Comparison of ENCODE assay signal across 26 cellular contexts in genomic region chr9:107827884-107828283, GRCh38.
"Had no signal": no experiment of that assay in that cellular context is flagged by ENCODE, and none has a peak within 500 bp of the region (broad histone marks: within the 10 kb centered on the region; RNA-seq: fewer than 3 reads in every experiment).

No MANE protein-coding gene starts in this region.

- FAIRE-seq: small intestine, urothelium cell line had no signal

- ATAC-seq: natural killer cell; psoas muscle; right lobe of liver; stimulated activated effector memory CD8-positive, alpha-beta T cell treated with anti-CD3 and anti-CD28 coated beads, Interleukin-12 subunit alpha, Interleukin-12 subunit beta, amount 100 ng/mL, for 72 hours; stimulated activated naive B cell treated with anti-CD40 and anti-IgM and Interleukin-4, amounts not matched to agents 10 μg/mL and 1 μg/mL and 100 μg/mL, for 72 hours had no signal

- H3K79me2 ChIP-seq: parathyroid adenoma had no signal

- H3K9me3 ChIP-seq: ovary, right lobe of liver, thoracic aorta, thyroid gland, vagina had no signal

- H3K27ac ChIP-seq: neural progenitor cell, ovary, parathyroid adenoma, psoas muscle, right lobe of liver, sigmoid colon, stomach, thoracic aorta, thyroid gland, tibial nerve, upper lobe of left lung, vagina had no signal

- H3K36me3 ChIP-seq: neural progenitor cell, ovary, right lobe of liver, sigmoid colon, stomach, thoracic aorta, thyroid gland, tibial nerve, upper lobe of left lung, vagina had no signal

- H3K9ac ChIP-seq: neural progenitor cell, parathyroid adenoma had no signal

- H3K27me3 ChIP-seq: neural progenitor cell, ovary, right lobe of liver, sigmoid colon, stomach, thyroid gland, tibial nerve, upper lobe of left lung, vagina had no signal

- H2AFZ ChIP-seq: neural progenitor cell, parathyroid adenoma had no signal

- H3K4me3 ChIP-seq: neural progenitor cell, ovary, psoas muscle, right lobe of liver, sigmoid colon, stomach, thoracic aorta, thyroid gland, tibial nerve, upper lobe of left lung, vagina had no signal

- H3K4me1 ChIP-seq: neural progenitor cell, parathyroid adenoma, psoas muscle, sigmoid colon, stomach, tibial nerve, upper lobe of left lung had no signal

- DNase-seq: natural killer cell; occipital lobe; ovary; posterior cingulate gyrus; psoas muscle; right cardiac atrium; right lobe of liver; sigmoid colon; small intestine; stimulated activated CD4-positive, alpha-beta T cell treated with anti-CD3 and anti-CD28 coated beads, Interleukin-15, amount 100 ng/mL, for 24 hours; stimulated activated CD4-positive, alpha-beta T cell treated with anti-CD3 and anti-CD28 coated beads, Interleukin-2, amount 100 ng/mL, for 24 hours; stimulated activated CD4-positive, alpha-beta T cell treated with anti-CD3 and anti-CD28 coated beads, Interleukin-2, amount 100 ng/mL, for 48 hours; stimulated activated CD4-positive, alpha-beta T cell treated with anti-CD3 and anti-CD28 coated beads, Interleukin-4, amount 100 ng/mL, for 24 hours; stimulated activated naive B cell treated with anti-CD40 and anti-IgM and Interleukin-4, amounts not matched to agents 10 μg/mL and 1 μg/mL and 100 μg/mL, for 72 hours; stimulated activated naive CD4-positive, alpha-beta T cell treated with Interleukin-2 at 50 U/mL for 16 hours; stomach; thyroid gland; trophoblast cell; upper lobe of left lung had no signal

- H3K4me2 ChIP-seq: neural progenitor cell had no signal
